19 cellular contexts compared by ENCODE assay signal in the genomic region with DNA sequence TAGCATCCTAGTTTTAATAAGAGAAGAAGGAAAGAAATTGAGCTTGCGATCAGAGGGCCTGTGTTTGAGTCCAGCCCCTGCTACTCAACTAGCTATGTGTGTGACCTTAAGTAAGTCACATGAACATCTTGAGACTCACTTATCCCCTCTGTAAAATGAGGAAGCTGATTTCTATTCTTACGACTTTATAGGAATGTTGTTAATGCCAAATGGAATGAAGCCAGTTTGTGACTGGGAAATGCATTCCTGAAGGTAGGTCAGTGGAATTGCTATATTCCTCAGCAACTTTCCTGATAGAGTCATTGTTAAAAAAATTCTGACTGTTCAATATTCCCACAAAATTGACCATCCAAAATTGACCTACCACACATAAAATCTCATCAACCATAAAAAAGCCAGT. TPM values are rescaled to one million over a fixed set of nuclear protein-coding genes. Genes with fewer than 3 reads are reported as not detected.
DNase-seq lines count a peak whose midpoint lies in the region; TF ChIP-seq lines count a peak whose summit lies in the region.
"Had no signal": no experiment of that assay in that cellular context is flagged by ENCODE, and none has a peak within 500 bp of the region (broad histone marks: within the 10 kb centered on the region; RNA-seq: fewer than 3 reads in every experiment).

No MANE protein-coding gene starts in this region.

- no peak overlapping the region for H2AK5ac ChIP-seq in mesendoderm (ENCODE audit: low read length)

- no peak overlapping the region for H3K18ac ChIP-seq in mesendoderm (ENCODE audit: low read length)

- H3K4me1 ChIP-seq in mesendoderm (ENCODE audit: control insufficient read depth, low read depth, low read length): peaks cover 6% of the 10 kb centered on the region
- H3K4me1 ChIP-seq: A549 had no signal

- H3K4ac ChIP-seq in mesendoderm (ENCODE audit: low read depth, low read length): no peak overlapping the region

- no peaks in the 10 kb centered on the region for H3K79me1 ChIP-seq in mesendoderm (ENCODE audit: low read length)

- no peak overlapping the region for H2BK5ac ChIP-seq in mesendoderm (ENCODE audit: low read length)

- no peaks in the 10 kb centered on the region for H3K36me3 Mint-ChIP-seq in HFFc6 (ENCODE audit: low read depth)

- TF ChIP-seq CTCF in HFFc6 (IDR thresholded peaks at IDR 0.05): no peak

- no peak overlapping the region for H3K4me3 Mint-ChIP-seq in HFFc6
- H3K4me3 Mint-ChIP-seq: CD4-positive, alpha-beta T cell; GM23338 had no signal

- no peak overlapping the region for H4K5ac ChIP-seq in mesendoderm (ENCODE audit: low read length)

- no peak overlapping the region for H3K23ac ChIP-seq in mesendoderm (ENCODE audit: low read length)

- H3K27ac ChIP-seq in mesendoderm (ENCODE audit: low read depth, low read length): no peak overlapping the region
- H3K27ac ChIP-seq: A549 had no signal

- no CpG with 5 or more reads among the region's 2 CpGs for WGBS in mesendoderm (ENCODE audit: extremely low coverage, insufficient coverage, low lambda C conversion rate)

- H3K27me3 Mint-ChIP-seq in HFFc6 (ENCODE audit: insufficient read depth): peaks cover 3% of the 10 kb centered on the region; the same call in 1 of the 2 replicates
- H3K27me3 Mint-ChIP-seq: CD4-positive, alpha-beta T cell had no signal

- no peak overlapping the region for H3K56ac ChIP-seq in mesendoderm (ENCODE audit: low read length)

- DNase-seq in AG08395 (ENCODE audit: low spot score): peak; percentile 13
- DNase-seq in HFFc6: peak; percentile 18
- peak; percentile 59 for DNase-seq in astrocyte of the hippocampus (ENCODE audit: low read depth, low spot score)
- DNase-seq in mesendoderm: peak; percentile 26
- DNase-seq in OCI-M1 (lab: John Stamatoyannopoulos, UW): no peak
- no peak for DNase-seq in NCI-H524 (lab: John Stamatoyannopoulos, UW)
- DNase-seq in hepatic stellate cell (ENCODE audit: low spot score): no peak
- DNase-seq: CD4-positive, alpha-beta T cell; DMS79; GDM1; KBM-7; MG63; NCI-H1092 treated with DMSO at 0.1 percent for 48 hours; NCI-H1694; NCI-H2107; NCI-H345; NCI-H69 had no signal

- no peak overlapping the region for H3K4me3 ChIP-seq in mesendoderm (ENCODE audit: low read length)
- H3K4me3 ChIP-seq: A549, GM23338, MG63 had no signal

- H3K27me3 ChIP-seq in mesendoderm (ENCODE audit: insufficient read depth, low read length, poor library complexity): no peaks in the 10 kb centered on the region
- H3K27me3 ChIP-seq: MG63 had no signal

- no peak overlapping the region for H4K8ac ChIP-seq in mesendoderm (ENCODE audit: low read depth, low read length)

- H2BK120ac ChIP-seq in mesendoderm (ENCODE audit: low read depth, low read length): no peak overlapping the region

- no peak overlapping the region for H3K9ac ChIP-seq in mesendoderm (ENCODE audit: low read length)

- H3K36me3 ChIP-seq in mesendoderm (ENCODE audit: control insufficient read depth, insufficient read depth, low read length): no peaks in the 10 kb centered on the region
- H3K36me3 ChIP-seq: MG63 had no signal

- no peak overlapping the region for H3K27ac Mint-ChIP-seq in HFFc6
- H3K27ac Mint-ChIP-seq: CD4-positive, alpha-beta T cell; GM23338 had no signal

- H2BK15ac ChIP-seq in mesendoderm (replicated peaks; ENCODE audit: low read depth): no peak overlapping the region

- H3K79me2 ChIP-seq in mesendoderm (ENCODE audit: control insufficient read depth, insufficient read depth, low read length): no peaks in the 10 kb centered on the region

- no peaks in the 10 kb centered on the region for H3K9me3 Mint-ChIP-seq in HFFc6
- H3K9me3 Mint-ChIP-seq: CD4-positive, alpha-beta T cell had no signal

- no peak overlapping the region for H3K4me2 ChIP-seq in mesendoderm (ENCODE audit: low read length)
- H3K4me2 ChIP-seq: A549, GM23338 had no signal

- H3K4me1 Mint-ChIP-seq in HFFc6 (ENCODE audit: low read depth): peaks cover 42% of the 10 kb centered on the region

RNA-seq across cellular contexts. Expression of a gene that starts 14.9 kb away (rescaled TPM):
- not detected for total RNA-seq in HFFc6 (2021; fragmentation: NEBNext Ultra II Directional; extraction: Animal tissue kit (Norgen Biotek cat#: 25700))
- not detected for polyA plus RNA-seq in mesendoderm (2013, experiment 1 of 2)
- polyA plus RNA-seq in mesendoderm (2013, experiment 2 of 2): 0.03 TPM
- total RNA-seq: GM23338 had no signal
- polyA plus RNA-seq: A549, GM23338 had no signal

Comparison
In these comparisons a context has a peak if more than half of its experiments do, and no peak if none do; other contexts are left out.
1. DNase-seq: peak in AG08395 (single experiment), HFFc6 (single experiment), astrocyte of the hippocampus (single experiment) and mesendoderm (single experiment); none in OCI-M1 (single experiment), NCI-H524 (0 of 2) and hepatic stellate cell (single experiment).